In the genomic region with DNA sequence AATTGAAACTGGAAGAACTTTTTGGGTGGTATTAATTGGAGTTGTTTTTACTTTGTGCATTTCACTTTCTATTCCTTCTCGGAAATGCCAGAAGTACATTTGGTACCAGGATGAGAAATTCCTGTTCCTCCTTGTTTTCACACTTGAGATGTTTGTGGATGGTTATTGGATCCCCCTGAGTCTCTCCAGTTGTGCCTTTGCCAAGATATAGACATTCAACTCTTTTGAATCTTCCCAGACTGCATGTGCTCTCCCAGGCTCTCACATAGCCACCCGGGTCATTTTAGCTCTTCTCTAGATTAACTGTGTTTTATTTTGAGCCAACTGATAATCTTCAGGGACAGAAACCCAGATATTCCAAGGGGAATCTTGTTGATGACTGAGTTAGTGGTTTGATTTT, we compare ENCODE assay signal across 11 cellular contexts.
DNase-seq lines count a peak whose midpoint lies in the region; ATAC-seq and TF ChIP-seq lines count a peak whose summit lies in the region.
"Had no signal": no experiment of that assay in that cellular context is flagged by ENCODE, and none has a peak within 500 bp of the region (broad histone marks: within the 10 kb centered on the region; RNA-seq: fewer than 3 reads in every experiment).

No MANE protein-coding gene starts in this region.

- H3K27ac Mint-ChIP-seq in H9: peak overlapping the region in 2 of 3 experiments; percentile 50 to 56; a peak in 5 of 7 replicates
- peak overlapping the region; percentile 17 for H3K27ac Mint-ChIP-seq in stimulated activated effector memory CD8-positive, alpha-beta T cell treated with anti-CD3 and anti-CD28 coated beads, Interleukin-12 subunit alpha, Interleukin-12 subunit beta, amount 100 ng/mL, for 72 hours
- no peak overlapping the region; the same call in 1 of the 2 replicates for H3K27ac Mint-ChIP-seq in HFFc6
- H3K27ac Mint-ChIP-seq: CD4-positive, alpha-beta T cell had no signal

- no peak overlapping the region for H2AFZ ChIP-seq in H9 (ENCODE audit: low read length)

- no peak overlapping the region for H2AK5ac ChIP-seq in H9 (ENCODE audit: insufficient read length, low read length)

- H3K79me1 ChIP-seq in H9 (ENCODE audit: insufficient read depth, low read depth, low read length, poor library complexity, severe bottlenecking): peaks cover 3% of the 10 kb centered on the region

- H4K20me1 ChIP-seq in H9 (ENCODE audit: control insufficient read depth, insufficient read depth, insufficient read length): peaks cover 4% of the 10 kb centered on the region

- no peak overlapping the region for H3K4me3 Mint-ChIP-seq in H9
- no peak overlapping the region for H3K4me3 Mint-ChIP-seq in stimulated activated effector memory CD8-positive, alpha-beta T cell treated with anti-CD3 and anti-CD28 coated beads, Interleukin-12 subunit alpha, Interleukin-12 subunit beta, amount 100 ng/mL, for 72 hours
- no peak overlapping the region for H3K4me3 Mint-ChIP-seq in HFFc6
- H3K4me3 Mint-ChIP-seq: CD4-positive, alpha-beta T cell had no signal

- no peaks in the 10 kb centered on the region; the same call in 1 of the 2 replicates for H3K27me3 Mint-ChIP-seq in H9 (ENCODE audit: low read depth)
- H3K27me3 Mint-ChIP-seq in HFFc6 (ENCODE audit: insufficient read depth): peaks cover 2% of the 10 kb centered on the region; the same call in 1 of the 2 replicates
- H3K27me3 Mint-ChIP-seq: CD4-positive, alpha-beta T cell had no signal

- no peaks in the 10 kb centered on the region for H3K23me2 ChIP-seq in H9 (ENCODE audit: insufficient read length, low read depth, low read length, poor library complexity, severe bottlenecking)

- H4K5ac ChIP-seq in H9 (ENCODE audit: insufficient read length, low read depth, low read length): no peak overlapping the region

- H4K8ac ChIP-seq in H9 (replicated peaks; ENCODE audit: insufficient read length, low read depth, low read length): no peak overlapping the region

- H3K56ac ChIP-seq in H9 (ENCODE audit: insufficient read length, low read depth, low read length): no peak overlapping the region

- H3K9ac ChIP-seq in H9 (ENCODE audit: extremely low read depth, insufficient read length, low read length): peak overlapping the region; percentile 6

- no peaks in the 10 kb centered on the region for H3K79me2 ChIP-seq in H9 (ENCODE audit: insufficient read depth, low read length)

- no peak overlapping the region for H3K27ac ChIP-seq in H9 (ENCODE audit: insufficient read length, low read depth, low read length)
- peak overlapping the region; percentile 54 for H3K27ac ChIP-seq in angular gyrus (ENCODE audit: low read depth, low read length)

- H3K18ac ChIP-seq in H9 (ENCODE audit: insufficient read length, low read depth, low read length): no peak overlapping the region

- no peaks in the 10 kb centered on the region for H3K9me3 Mint-ChIP-seq in H9
- no peaks in the 10 kb centered on the region for H3K9me3 Mint-ChIP-seq in stimulated activated effector memory CD8-positive, alpha-beta T cell treated with anti-CD3 and anti-CD28 coated beads, Interleukin-12 subunit alpha, Interleukin-12 subunit beta, amount 100 ng/mL, for 72 hours
- H3K9me3 Mint-ChIP-seq in HFFc6: no peaks in the 10 kb centered on the region
- H3K9me3 Mint-ChIP-seq: CD4-positive, alpha-beta T cell had no signal

- H3K4me1 Mint-ChIP-seq in H9: peaks cover 49 to 64% of the 10 kb centered on the region in 2 experiments
- peaks cover 88% of the 10 kb centered on the region for H3K4me1 Mint-ChIP-seq in stimulated activated effector memory CD8-positive, alpha-beta T cell treated with anti-CD3 and anti-CD28 coated beads, Interleukin-12 subunit alpha, Interleukin-12 subunit beta, amount 100 ng/mL, for 72 hours
- peaks cover 76% of the 10 kb centered on the region for H3K4me1 Mint-ChIP-seq in HFFc6 (ENCODE audit: low read depth)

- H3K36me3 Mint-ChIP-seq in H9 (ENCODE audit: insufficient read depth in 1 of 3, low read depth in 3 of 3) (peaks cover 3 to 18% (median 11%) of the 10 kb centered on the region in 3 experiments; a peak in 6 of 7 replicates), HFFc6 (ENCODE audit: low read depth) (peaks cover 25% of the 10 kb centered on the region)
- H3K36me3 Mint-ChIP-seq in stimulated activated effector memory CD8-positive, alpha-beta T cell treated with anti-CD3 and anti-CD28 coated beads, Interleukin-12 subunit alpha, Interleukin-12 subunit beta, amount 100 ng/mL, for 72 hours: peaks cover 38% of the 10 kb centered on the region

- H3K14ac ChIP-seq in H9 (ENCODE audit: insufficient read depth, low read length): no peak overlapping the region

- H2BK12ac ChIP-seq in H9 (ENCODE audit: insufficient read length, low read depth, low read length): no peak overlapping the region

- H3K4me1 ChIP-seq in H9 (ENCODE audit: insufficient read depth, low read length): 0 out of 2 replicates have a peak, but pooled peaks cover 3% of the 10 kb centered on the region

- ATAC-seq in left ventricle myocardium superior: peak; percentile 58
- ATAC-seq in stimulated activated effector memory CD8-positive, alpha-beta T cell treated with anti-CD3 and anti-CD28 coated beads, Interleukin-12 subunit alpha, Interleukin-12 subunit beta, amount 100 ng/mL, for 72 hours: no peak
- no peak for ATAC-seq in GM21825 (IDR thresholded peaks at IDR 0.05; ENCODE audit: unreplicated experiment)

- intact Hi-C loops in left ventricle myocardium superior (cut with micrococcal nuclease): no loop called here

- H2BK15ac ChIP-seq in H9 (ENCODE audit: low read depth, low read length): no peak overlapping the region

- no peak overlapping the region for H4K91ac ChIP-seq in H9 (ENCODE audit: insufficient read length, low read depth, low read length)

- H3K27me3 ChIP-seq in H9 (ENCODE audit: insufficient read depth, low read length): no peaks in the 10 kb centered on the region

- no peak overlapping the region for H2BK5ac ChIP-seq in H9 (ENCODE audit: insufficient read length, low read length)

- H3T11ph ChIP-seq in H9 (ENCODE audit: low read length): no peak overlapping the region

- no CpG with 5 or more reads among the region's 2 CpGs for WGBS in H9 (ENCODE audit: extremely low coverage, insufficient read length, low lambda C conversion rate)

- H3K4me2 ChIP-seq in H9 (ENCODE audit: insufficient read depth, insufficient read length, low read length): no peak overlapping the region

- no peak overlapping the region for H2BK20ac ChIP-seq in H9 (ENCODE audit: low read depth, low read length, poor library complexity, severe bottlenecking)

- H3K4ac ChIP-seq in H9 (ENCODE audit: low read depth, low read length): no peak overlapping the region

- no peak for TF ChIP-seq CTCF in H9 (conservative IDR thresholded peaks at IDR 0.05)
- TF ChIP-seq CTCF in HFFc6 (IDR thresholded peaks at IDR 0.05): no peak

- DNase-seq in H9: no peak
- DNase-seq in left ventricle myocardium superior: no peak
- no peak for DNase-seq in stimulated activated effector memory CD8-positive, alpha-beta T cell treated with anti-CD3 and anti-CD28 coated beads, Interleukin-12 subunit alpha, Interleukin-12 subunit beta, amount 100 ng/mL, for 72 hours (ENCODE audit: low spot score in 2 of 2)
- no peak for DNase-seq in HFFc6
- DNase-seq in activated CD4-positive, CD25-positive, alpha-beta regulatory T cell treated with anti-CD3 and anti-CD28 coated beads, Interleukin-2, amount 50 U/mL, for 72 hours: no peak
- no peak for DNase-seq in LoVo (ENCODE audit: low spot score)
- DNase-seq: CD4-positive, alpha-beta T cell; NCI-H1436 treated with DMSO at 0.1 percent for 48 hours; T1000 had no signal

- H3K23ac ChIP-seq in H9 (ENCODE audit: insufficient read length, low read depth, low read length): no peak overlapping the region

- no peaks in the 10 kb centered on the region for H3K9me3 ChIP-seq in H9 (ENCODE audit: control insufficient read depth, low read depth, low read length)

- H2BK120ac ChIP-seq in H9 (ENCODE audit: low read depth, low read length, poor library complexity, severe bottlenecking): no peak overlapping the region
